9 cellular contexts compared by ENCODE assay signal in genomic region chr4:113435893-113436292, GRCh38.
DNase-seq lines count a peak whose midpoint lies in the region; ATAC-seq and TF ChIP-seq lines count a peak whose summit lies in the region.
"Had no signal": no experiment of that assay in that cellular context is flagged by ENCODE, and none has a peak within 500 bp of the region (broad histone marks: within the 10 kb centered on the region; RNA-seq: fewer than 3 reads in every experiment).

No MANE protein-coding gene starts in this region.

- DNase-seq in GM04504 (ENCODE audit: low read depth) (peak; percentile 83), NCI-H446 treated with DMSO at 0.1 percent for 48 hours (lab: John Stamatoyannopoulos, UW) (peak; percentile 90), fibroblast of the aortic adventitia (ENCODE audit: low read depth) (peak; percentile 94), retina (no peak), NCI-H1105 treated with DMSO at 0.1 percent for 48 hours (lab: John Stamatoyannopoulos, UW) (no peak)

- H3K9ac ChIP-seq in rectal smooth muscle tissue (ENCODE audit: low read length), result no peak overlapping the region

- peaks cover 23% of the 10 kb centered on the region for H3K4me1 ChIP-seq in rectal smooth muscle tissue (ENCODE audit: control insufficient read depth, insufficient read depth, low read length)

- no peaks in the 10 kb centered on the region for H3K27me3 ChIP-seq in rectal smooth muscle tissue (ENCODE audit: control insufficient read depth, insufficient read depth, low read length)

- H3K36me3 ChIP-seq in rectal smooth muscle tissue (ENCODE audit: control insufficient read depth, insufficient read depth, low read length), result no peaks in the 10 kb centered on the region

- no peak overlapping the region for H3K4me3 ChIP-seq in fibroblast of the aortic adventitia (ENCODE audit: low read depth, low read length)
- no peak overlapping the region for H3K4me3 ChIP-seq in rectal smooth muscle tissue (ENCODE audit: low read length)

- no peak for TF ChIP-seq CTCF in fibroblast of the aortic adventitia (IDR thresholded peaks at IDR 0.05; ENCODE audit: insufficient read depth, low read length)

- H3K27ac ChIP-seq in rectal smooth muscle tissue (ENCODE audit: low read depth, low read length), result peak overlapping the region; percentile 76
- H3K27ac ChIP-seq: HL-60 had no signal

- ATAC-seq in HG02981 (IDR thresholded peaks at IDR 0.05; ENCODE audit: unreplicated experiment), result no peak
- no peak for ATAC-seq in HG03196 (IDR thresholded peaks at IDR 0.05; ENCODE audit: unreplicated experiment)

Comparison
In these comparisons a context has a peak if more than half of its experiments do, and no peak if none do; other contexts are left out.
1. DNase-seq: peak in GM04504 (single experiment), NCI-H446 treated with DMSO at 0.1 percent for 48 hours (single experiment) and fibroblast of the aortic adventitia (single experiment); none in retina (single experiment) and NCI-H1105 treated with DMSO at 0.1 percent for 48 hours (single experiment).